1 cellular context compared by ENCODE assay signal in the genomic region with DNA sequence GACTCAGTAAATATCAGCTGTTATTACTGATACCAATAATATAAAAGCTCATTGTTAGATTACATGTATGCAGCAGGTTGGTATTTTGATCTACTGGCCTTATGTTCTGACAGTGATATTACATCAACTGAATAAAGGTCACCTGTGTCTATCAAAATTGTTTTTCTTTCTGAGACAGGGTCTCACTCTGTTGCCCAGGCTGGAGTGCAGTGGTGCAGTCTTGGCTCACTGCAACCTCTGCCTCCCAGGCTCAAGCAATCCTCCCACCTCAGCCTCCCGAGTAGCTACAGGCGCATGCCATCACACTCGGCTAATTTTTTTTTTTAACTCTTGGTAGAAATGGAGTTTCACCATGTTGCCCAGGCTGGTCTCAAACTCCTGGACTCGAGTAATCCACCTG. TPM values are rescaled to one million over a fixed set of nuclear protein-coding genes. Genes with fewer than 3 reads are reported as not detected.
"Had no signal": no experiment of that assay in that cellular context is flagged by ENCODE, and none has a peak within 500 bp of the region (broad histone marks: within the 10 kb centered on the region; RNA-seq: fewer than 3 reads in every experiment).

No MANE protein-coding gene starts in this region.

RNA-seq across cellular contexts. Expression of a gene that starts 1.1 kb away (rescaled TPM):
- total RNA-seq: endothelial cell of umbilical vein had no signal
